Comparison of ENCODE assay signal across 21 cellular contexts in the genomic region with DNA sequence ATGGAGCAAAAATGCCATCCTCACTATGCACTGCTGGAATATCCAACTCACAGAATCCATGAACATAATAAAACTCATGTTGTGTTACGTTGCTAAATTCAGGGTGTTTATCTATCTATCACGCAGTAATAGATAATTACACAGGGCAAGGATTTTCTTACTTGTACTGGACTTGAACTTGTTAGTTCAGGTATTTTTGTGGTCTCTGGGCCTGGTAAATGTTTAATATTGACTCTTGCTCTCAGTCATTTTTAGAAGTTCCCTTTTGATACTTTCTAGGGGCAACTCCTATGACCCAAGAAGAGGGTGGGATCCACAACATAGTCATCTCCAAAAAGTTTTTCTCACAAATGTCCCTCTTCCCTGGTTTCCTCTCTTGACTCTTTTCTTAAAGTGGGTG.
"Had no signal": no experiment of that assay in that cellular context is flagged by ENCODE, and none has a peak within 500 bp of the region (broad histone marks: within the 10 kb centered on the region; RNA-seq: fewer than 3 reads in every experiment).

No MANE protein-coding gene starts in this region.

- DNase-seq: colonic mucosa; cortex of kidney; dermis blood vessel endothelial cell; dorsolateral prefrontal cortex; effector CD4-positive, alpha-beta T cell; effector CD8-positive, alpha-beta T cell; effector memory CD4-positive, alpha-beta T cell; effector memory CD8-positive, alpha-beta T cell; endodermal cell; erythroblast; esophagus squamous epithelium; foreskin fibroblast; foreskin keratinocyte; foreskin melanocyte; gastrocnemius medialis; glutamatergic neuron; head of caudate nucleus; heart left ventricle; heart right ventricle had no signal

- ATAC-seq: effector memory CD8-positive, alpha-beta T cell; esophagus mucosa; foreskin keratinocyte; gastrocnemius medialis; gastroesophageal sphincter; heart left ventricle; heart right ventricle had no signal
